Comparison of ENCODE assay signal across 2 cellular contexts in the genomic region with DNA sequence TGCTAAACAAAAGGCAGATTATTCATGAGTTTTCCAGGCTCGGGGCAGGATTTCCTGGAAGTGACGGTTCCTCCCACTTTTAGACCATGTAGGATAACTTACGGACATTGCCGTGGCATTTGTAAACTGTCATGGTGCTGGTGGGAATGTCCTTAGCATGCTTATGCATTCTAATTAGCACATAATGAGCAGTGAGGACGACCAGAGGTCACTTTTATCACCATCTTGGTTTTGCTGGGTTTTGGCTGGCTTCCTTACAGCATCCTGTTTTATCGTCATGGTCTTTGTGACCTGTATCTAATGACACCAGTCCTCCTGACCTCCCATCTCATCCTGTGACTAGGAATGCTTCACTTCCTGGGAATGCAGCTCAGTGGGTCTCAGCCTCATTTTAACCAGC.
TF ChIP-seq lines count a peak whose summit lies in the region.

No MANE protein-coding gene starts in this region.

TF ChIP-seq in liver, 16 proteins besides CTCF, POLR2A, EP300 and RAD21:
- TF ChIP-seq, protein P1, sequence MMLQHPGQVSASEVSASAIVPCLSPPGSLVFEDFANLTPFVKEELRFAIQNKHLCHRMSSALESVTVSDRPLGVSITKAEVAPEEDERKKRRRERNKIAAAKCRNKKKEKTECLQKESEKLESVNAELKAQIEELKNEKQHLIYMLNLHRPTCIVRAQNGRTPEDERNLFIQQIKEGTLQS (IDR thresholded peaks at IDR 0.05): no peak
- TF ChIP-seq TAF1 (conservative IDR thresholded peaks at IDR 0.05) (no peak), YY1 (IDR thresholded peaks at IDR 0.05) (no peak), FOXA1 (IDR thresholded peaks at IDR 0.05) (no peak), HNF4A (conservative IDR thresholded peaks at IDR 0.05) (no peak), EGR1 (IDR thresholded peaks at IDR 0.05; ENCODE audit: low read depth in 2 of 2) (no peak), RXRA (IDR thresholded peaks at IDR 0.05) (peak; percentile 59 to 62), HNF4G (IDR thresholded peaks at IDR 0.05) (no peak), GABPA (IDR thresholded peaks at IDR 0.05 in 1 of 2, conservative IDR thresholded peaks at IDR 0.05 in 1 of 2) (no peak), REST (IDR thresholded peaks at IDR 0.05) (peak; percentile 57), FOXA2 (IDR thresholded peaks at IDR 0.05) (no peak), SP1 (IDR thresholded peaks at IDR 0.05) (peak; percentile 60), ZBTB33 (IDR thresholded peaks at IDR 0.05) (no peak), NR2F2 (IDR thresholded peaks at IDR 0.05) (peak; percentile 95), JUND (IDR thresholded peaks at IDR 0.05) (no peak)
- TF ChIP-seq, protein P2, sequence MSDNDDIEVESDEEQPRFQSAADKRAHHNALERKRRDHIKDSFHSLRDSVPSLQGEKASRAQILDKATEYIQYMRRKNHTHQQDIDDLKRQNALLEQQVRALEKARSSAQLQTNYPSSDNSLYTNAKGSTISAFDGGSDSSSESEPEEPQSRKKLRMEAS (IDR thresholded peaks at IDR 0.05): no peak

TF ChIP-seq in HepG2, 621 proteins besides CTCF, POLR2A, EP300 and RAD21 (continued from another document):
- TF ChIP-seq GMEB2 (CRISPR knock-in tag; IDR thresholded peaks at IDR 0.05; ENCODE audit: low read depth): no peak
- TF ChIP-seq, protein P3, sequence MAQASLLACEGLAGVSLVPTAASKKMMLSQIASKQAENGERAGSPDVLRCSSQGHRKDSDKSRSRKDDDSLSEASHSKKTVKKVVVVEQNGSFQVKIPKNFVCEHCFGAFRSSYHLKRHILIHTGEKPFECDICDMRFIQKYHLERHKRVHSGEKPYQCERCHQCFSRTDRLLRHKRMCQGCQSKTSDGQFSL (CRISPR knock-in tag; IDR thresholded peaks at IDR 0.05): no peak
